ENCODE assay signal across 7 cellular contexts in the genomic region with DNA sequence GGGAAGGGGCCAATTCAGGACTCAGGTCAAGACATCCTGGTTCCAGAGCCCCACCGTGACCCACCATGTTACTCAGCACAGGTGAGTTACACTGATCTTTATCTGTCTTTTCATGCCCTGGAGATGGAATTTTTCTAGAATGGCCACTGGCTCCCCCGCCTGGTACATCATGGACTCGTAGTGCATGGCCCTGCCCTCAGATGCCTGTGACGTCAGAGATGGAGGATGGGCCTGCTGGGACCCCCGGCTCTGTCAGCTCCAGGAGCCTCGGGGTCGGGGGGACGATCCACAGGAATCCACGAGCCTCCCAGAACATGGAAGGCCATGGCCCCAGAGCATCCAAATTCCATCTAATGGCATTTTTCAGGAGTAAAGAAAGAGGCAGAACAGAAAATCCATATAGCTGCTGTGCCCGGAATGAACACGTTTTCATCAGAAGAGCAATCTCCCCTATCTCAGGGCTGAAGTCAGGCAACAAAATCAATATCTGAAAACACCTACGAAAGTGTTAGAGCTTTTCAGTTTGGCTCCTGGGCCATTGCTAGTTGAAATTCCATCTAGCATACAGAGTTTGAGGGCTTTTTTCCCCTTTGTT.
DNase-seq lines count a peak whose midpoint lies in the region; ATAC-seq and TF ChIP-seq lines count a peak whose summit lies in the region.
"Not testable (repeated sequence)": the region's sequence is repeated elsewhere in the genome, so short reads cannot be mapped to it uniquely, and the experiment has no call there.

No MANE protein-coding gene starts in this region.

- not testable (repeated sequence) for H3K9ac ChIP-seq in H9 (ENCODE audit: extremely low read depth, insufficient read length, low read length); PC-3 (ENCODE audit: low read length); endodermal cell (ENCODE audit: extremely low read depth, low read length, poor library complexity, severe bottlenecking)

- not testable (repeated sequence) for H3K27me3 ChIP-seq in H9 (ENCODE audit: insufficient read depth, low read length); endodermal cell (ENCODE audit: control insufficient read depth, insufficient read depth, low read length, poor library complexity, severe bottlenecking)
- H3K27me3 ChIP-seq in PC-3 (ENCODE audit: low read length): peaks cover 68% of the 10 kb centered on the region

- H2BK120ac ChIP-seq in H9 (ENCODE audit: low read depth, low read length, poor library complexity, severe bottlenecking): not testable (repeated sequence)

- H3K36me3 Mint-ChIP-seq in H9 (ENCODE audit: insufficient read depth in 1 of 3, low read depth in 3 of 3); activated CD8-positive, alpha-beta T cell treated with anti-CD3 and anti-CD28 coated beads for 36 hours (ENCODE audit: low read depth); endodermal cell (ENCODE audit: low read depth); neural crest cell (ENCODE audit: low read depth): not testable (repeated sequence)

- not testable (repeated sequence) for H3K27me3 Mint-ChIP-seq in H9 (ENCODE audit: low read depth); activated CD8-positive, alpha-beta T cell treated with anti-CD3 and anti-CD28 coated beads for 36 hours; endodermal cell (ENCODE audit: insufficient read depth)
- H3K27me3 Mint-ChIP-seq in neural crest cell (ENCODE audit: low read depth): peaks cover 11% of the 10 kb centered on the region

- POLR2A ChIA-PET in PC-3 (lab: Charles Lee; ENCODE audit: unreplicated experiment); activated CD8-positive, alpha-beta T cell treated with anti-CD3 and anti-CD28 coated beads for 36 hours (lab: Charles Lee): not testable (repeated sequence)

- not testable (repeated sequence) for H3K23ac ChIP-seq in H9 (ENCODE audit: insufficient read length, low read depth, low read length)

- not testable (repeated sequence) for H3K4me3 ChIP-seq in PC-3 (ENCODE audit: low read length); endodermal cell (ENCODE audit: low read length)

- H2BK12ac ChIP-seq in H9 (ENCODE audit: insufficient read length, low read depth, low read length): not testable (repeated sequence)

- H3K9me3 ChIP-seq in H9 (ENCODE audit: control insufficient read depth, low read depth, low read length); PC-3 (ENCODE audit: low read length); endodermal cell (ENCODE audit: control insufficient read depth, low read length): not testable (repeated sequence)

- CTCF ChIA-PET in PC-3 (lab: Charles Lee); activated CD8-positive, alpha-beta T cell treated with anti-CD3 and anti-CD28 coated beads for 36 hours (lab: Charles Lee): not testable (repeated sequence)

- H4K20me1 ChIP-seq in H9 (ENCODE audit: control insufficient read depth, insufficient read depth, insufficient read length); PC-3 (ENCODE audit: low read length): not testable (repeated sequence)

- H3K18ac ChIP-seq in H9 (ENCODE audit: insufficient read length, low read depth, low read length): not testable (repeated sequence)

- H2BK5ac ChIP-seq in H9 (ENCODE audit: insufficient read length, low read length): not testable (repeated sequence)

- H3K9me2 ChIP-seq in PC-3 (replicated peaks; ENCODE audit: low read length): not testable (repeated sequence)

- H3K4me1 Mint-ChIP-seq in H9: peaks cover 11 to 22% of the 10 kb centered on the region in 2 experiments
- not testable (repeated sequence) for H3K4me1 Mint-ChIP-seq in activated CD8-positive, alpha-beta T cell treated with anti-CD3 and anti-CD28 coated beads for 36 hours (ENCODE audit: low read depth); endodermal cell
- peaks cover 31% of the 10 kb centered on the region for H3K4me1 Mint-ChIP-seq in neural crest cell

- H3K27ac Mint-ChIP-seq in H9 (peak overlapping the region in 2 of 3 experiments; percentile 80 to 88; a peak in 3 of 7 replicates), neural crest cell (ENCODE audit: unreplicated experiment) (peak overlapping the region; percentile 69)
- H3K27ac Mint-ChIP-seq in activated CD8-positive, alpha-beta T cell treated with anti-CD3 and anti-CD28 coated beads for 36 hours; endodermal cell: not testable (repeated sequence)

- intact Hi-C loops in PC-3 (cut with micrococcal nuclease); activated CD8-positive, alpha-beta T cell treated with anti-CD3 and anti-CD28 coated beads for 36 hours (cut with micrococcal nuclease): not testable (repeated sequence)

- WGBS in H9 (ENCODE audit: extremely low coverage, insufficient read length, low lambda C conversion rate): no CpG with 5 or more reads among the region's 12 CpGs
- 75 to 94% methylated on average over 3 to 12 of the region's 12 CpGs for WGBS in endodermal cell (ENCODE audit: insufficient coverage in 1 of 2, insufficient read length in 1 of 2), 2 experiments

- ATAC-seq in PC-3: peak; percentile 18; the same call in 1 of the 2 replicates
- not testable (repeated sequence) for ATAC-seq in activated CD8-positive, alpha-beta T cell treated with anti-CD3 and anti-CD28 coated beads for 36 hours

- H3K4me3 Mint-ChIP-seq in H9; activated CD8-positive, alpha-beta T cell treated with anti-CD3 and anti-CD28 coated beads for 36 hours; endodermal cell; neural crest cell: not testable (repeated sequence)

- H3F3A ChIP-seq in PC-3 (ENCODE audit: low read length, unreplicated experiment): not testable (repeated sequence)

- H3K9me3 Mint-ChIP-seq in H9; activated CD8-positive, alpha-beta T cell treated with anti-CD3 and anti-CD28 coated beads for 36 hours; endodermal cell; neural crest cell: not testable (repeated sequence)

- H2BK15ac ChIP-seq in H9 (ENCODE audit: low read depth, low read length): not testable (repeated sequence)

- H2AFZ ChIP-seq in H9 (ENCODE audit: low read length); PC-3 (ENCODE audit: low read length): not testable (repeated sequence)

- H4K91ac ChIP-seq in H9 (ENCODE audit: insufficient read length, low read depth, low read length): not testable (repeated sequence)

- TF ChIP-seq CTCF in H9 (conservative IDR thresholded peaks at IDR 0.05): peak; percentile 35; the same call in 2 of the 3 replicates
- TF ChIP-seq CTCF in PC-3 (conservative IDR thresholded peaks at IDR 0.05; ENCODE audit: low read depth, low read length): peak; percentile 14; the same call in 1 of the 2 replicates
- not testable (repeated sequence) for TF ChIP-seq CTCF in activated CD8-positive, alpha-beta T cell treated with anti-CD3 and anti-CD28 coated beads for 36 hours (IDR thresholded peaks at IDR 0.05); neural crest cell (conservative IDR thresholded peaks at IDR 0.05)
- peak; percentile 12 for TF ChIP-seq CTCF in endodermal cell (conservative IDR thresholded peaks at IDR 0.05)

- not testable (repeated sequence) for H3K79me1 ChIP-seq in H9 (ENCODE audit: insufficient read depth, low read depth, low read length, poor library complexity, severe bottlenecking)

- not testable (repeated sequence) for H3K36me3 ChIP-seq in PC-3 (ENCODE audit: low read depth, low read length); endodermal cell (ENCODE audit: control insufficient read depth, insufficient read depth, low read length)

- not testable (repeated sequence) for H4K5ac ChIP-seq in H9 (ENCODE audit: insufficient read length, low read depth, low read length)

- H4K8ac ChIP-seq in H9 (replicated peaks; ENCODE audit: insufficient read length, low read depth, low read length): not testable (repeated sequence)

- not testable (repeated sequence) for H3K4me2 ChIP-seq in H9 (ENCODE audit: insufficient read depth, insufficient read length, low read length); PC-3 (ENCODE audit: low read length)

- H3K4ac ChIP-seq in H9 (ENCODE audit: low read depth, low read length): not testable (repeated sequence)

- not testable (repeated sequence) for BruUV-seq in PC-3 (replicated peaks; lab: Mats Ljungman, UMichigan)

- H3K4me1 ChIP-seq in H9 (ENCODE audit: insufficient read depth, low read length); PC-3 (ENCODE audit: insufficient read depth, low read length); endodermal cell (ENCODE audit: control insufficient read depth, insufficient read depth, low read length): not testable (repeated sequence)

- H2AK5ac ChIP-seq in H9 (ENCODE audit: insufficient read length, low read length): not testable (repeated sequence)

- H3T11ph ChIP-seq in H9 (ENCODE audit: low read length): not testable (repeated sequence)

- H3K14ac ChIP-seq in H9 (ENCODE audit: insufficient read depth, low read length): not testable (repeated sequence)

- H2BK20ac ChIP-seq in H9 (ENCODE audit: low read depth, low read length, poor library complexity, severe bottlenecking): not testable (repeated sequence)

- not testable (repeated sequence) for H3K79me2 ChIP-seq in H9 (ENCODE audit: insufficient read depth, low read length); PC-3 (ENCODE audit: low read length)

- not testable (repeated sequence) for H3K56ac ChIP-seq in H9 (ENCODE audit: insufficient read length, low read depth, low read length)

- not testable (repeated sequence) for H3K27ac ChIP-seq in H9 (ENCODE audit: insufficient read length, low read depth, low read length); PC-3 (ENCODE audit: low read length); endodermal cell (ENCODE audit: low read depth, low read length)

- not testable (repeated sequence) for H3K23me2 ChIP-seq in H9 (ENCODE audit: insufficient read length, low read depth, low read length, poor library complexity, severe bottlenecking)

- DNase-seq in DMS53 treated with DMSO at 0.1 percent for 48 hours (lab: John Stamatoyannopoulos, UW; ENCODE audit: unreplicated experiment): peak; percentile 17
- peak; percentile 63 for DNase-seq in H9
- DNase-seq in NCI-H1436 (lab: John Stamatoyannopoulos, UW): peak; percentile 21
- DNase-seq in PC-3; endodermal cell; neural crest cell (ENCODE audit: low read depth, low spot score): not testable (repeated sequence)
- DNase-seq in activated CD8-positive, alpha-beta T cell treated with anti-CD3 and anti-CD28 coated beads for 36 hours: peak; percentile 37
